ENCODE assay signal across 8 cellular contexts in genomic region chr1:154327466-154328317, GRCh38. TPM values are rescaled to one million over a fixed set of nuclear protein-coding genes. Genes with fewer than 3 reads are reported as not detected.
DNase-seq lines count a peak whose midpoint lies in the region; ATAC-seq, FAIRE-seq and TF ChIP-seq lines count a peak whose summit lies in the region.

No MANE protein-coding gene starts in this region.

- peak overlapping the region; percentile 90 for H3K4me3 Mint-ChIP-seq in T-helper 1 cell treated with Interleukin-12 subunit alpha and Interleukin-12 subunit beta and Interleukin-4 antibody, amounts not matched to agents 30 μg/mL and 1 μg/mL, for 36 hours

- TF ChIP-seq EP300 in HepG2 (IDR thresholded peaks at IDR 0.05; ENCODE audit: low read depth in 2 of 2, low read length in 2 of 2), result no peak
- TF ChIP-seq EP300 in HepG2 (CRISPR knock-in tag; IDR thresholded peaks at IDR 0.05; ENCODE audit: borderline replicate concordance), result no peak

- ATAC-seq in HepG2 (no peak), GM19463 (IDR thresholded peaks at IDR 0.05; ENCODE audit: unreplicated experiment) (no peak)

- H3K36me3 Mint-ChIP-seq in T-helper 1 cell treated with Interleukin-12 subunit alpha and Interleukin-12 subunit beta and Interleukin-4 antibody, amounts not matched to agents 30 μg/mL and 1 μg/mL, for 36 hours (ENCODE audit: low read depth), result peaks cover 26% of the 10 kb centered on the region

- no peak overlapping the region for H2AFZ ChIP-seq in HepG2 (ENCODE audit: low read length)

- H3K4me1 ChIP-seq in liver (ENCODE audit: control insufficient read depth in 4 of 4, insufficient read depth in 4 of 4, low read length in 3 of 4) (peaks cover 5 to 24% (median 14%) of the 10 kb centered on the region in 4 donors), HepG2 (ENCODE audit: insufficient read depth, low read length) (peaks cover 26% of the 10 kb centered on the region), esophagus squamous epithelium (peaks cover 29 to 68% (median 39%) of the 10 kb centered on the region in 3 donors)

- peaks cover 9% of the 10 kb centered on the region for H3K79me2 ChIP-seq in HepG2 (ENCODE audit: insufficient read depth, low read length)

- H3K9ac ChIP-seq in liver (ENCODE audit: low read depth in 1 of 2, low read length in 2 of 2) (peak overlapping the region in 1 of 2 donors; percentile 72), HepG2 (ENCODE audit: insufficient read depth, low read depth, low read length) (no peak overlapping the region)

- peaks cover 17% of the 10 kb centered on the region for H3K27me3 Mint-ChIP-seq in T-helper 1 cell treated with Interleukin-12 subunit alpha and Interleukin-12 subunit beta and Interleukin-4 antibody, amounts not matched to agents 30 μg/mL and 1 μg/mL, for 36 hours (ENCODE audit: low read depth)

- H4K20me1 ChIP-seq in HepG2 (ENCODE audit: insufficient read depth, low read length), result no peaks in the 10 kb centered on the region

- TF ChIP-seq RAD21 in liver (IDR thresholded peaks at IDR 0.05) (no peak), HepG2 (CRISPR knock-in tag; IDR thresholded peaks at IDR 0.05) (no peak)

- CTCF ChIA-PET in HepG2 (lab: Yijun Ruan, JAX; ENCODE audit: low intra/inter-chr PET ratio, low total read pairs), result no interaction called here

- TF ChIP-seq POLR2A in HepG2 (IDR thresholded peaks at IDR 0.05; ENCODE audit: insufficient read depth in 1 of 2, low read depth in 2 of 2, low read length in 2 of 2) (no peak), esophagus squamous epithelium (IDR thresholded peaks at IDR 0.05) (peak in 1 of 4 donors; percentile 11)

- no TSS peak for BruUV-seq in HepG2 (replicated peaks; lab: Mats Ljungman, UMichigan)

- H3K27ac ChIP-seq in liver (ENCODE audit: low read depth in 1 of 2, low read length in 2 of 2) (no peak overlapping the region), HepG2 (ENCODE audit: extremely low read length, insufficient read depth, low read length) (no peak overlapping the region), esophagus squamous epithelium (peak overlapping the region; percentile 85 to 98 (median 95))

- intact Hi-C loops in HepG2 (cut with micrococcal nuclease; ENCODE audit: unreplicated experiment) (no loop called here), esophagus squamous epithelium (cut with DNase I) (no loop called here)

- no peak for FAIRE-seq in HepG2 (lab: Jason Lieb, UNC)

- peak overlapping the region in 2 of 3 donors; percentile 55 to 63 for H3K4me3 ChIP-seq in liver (ENCODE audit: low read depth in 1 of 3, low read length in 3 of 3)
- no peak overlapping the region for H3K4me3 ChIP-seq in HepG2 (replicated peaks in 1 of 3; ENCODE audit: insufficient read depth in 1 of 3, low read depth in 2 of 3, low read length in 3 of 3)
- peak overlapping the region; percentile 27 to 91 (median 46) for H3K4me3 ChIP-seq in esophagus squamous epithelium
- H3K4me3 ChIP-seq in skeletal muscle cell (ENCODE audit: low read depth, low read length), result peak overlapping the region; percentile 50

- H3K27me3 ChIP-seq in liver (ENCODE audit: control insufficient read depth in 4 of 4, insufficient read depth in 4 of 4, low read length in 3 of 4), result no peaks in the 10 kb centered on the region
- H3K27me3 ChIP-seq in HepG2 (ENCODE audit: control insufficient read depth in 1 of 2, insufficient read depth in 2 of 2, low read length in 2 of 2), result peaks cover 3 to 7% of the 10 kb centered on the region in 2 experiments; a peak in 3 of 5 replicates
- H3K27me3 ChIP-seq in esophagus squamous epithelium, result peaks cover 0 to 38% (median 0%) of the 10 kb centered on the region in 4 donors

- TF ChIP-seq CTCF in liver (IDR thresholded peaks at IDR 0.05; ENCODE audit: low read depth, low read length, missing input control) (no peak), HepG2 (CRISPR knock-in tag; IDR thresholded peaks at IDR 0.05) (no peak), esophagus squamous epithelium (IDR thresholded peaks at IDR 0.05) (no peak)

- H3K36me3 ChIP-seq in liver (ENCODE audit: control insufficient read depth in 4 of 4, insufficient read depth in 3 of 4, low read depth in 1 of 4, low read length in 3 of 4) (no peaks in the 10 kb centered on the region), HepG2 (replicated peaks in 1 of 2; ENCODE audit: control insufficient read depth in 1 of 2, insufficient read depth in 2 of 2, low read length in 2 of 2) (peaks cover 4 to 23% of the 10 kb centered on the region in 2 experiments), esophagus squamous epithelium (peaks cover 0 to 23% (median 9%) of the 10 kb centered on the region in 3 donors)

- in situ Hi-C loops in HepG2 (cut with HindIII; ENCODE audit: extremely low pct_ligation_motif_present, low pct_unique_long_range_greater_than_20kb), result no loop called here

- WGBS in liver, result 64% methylated on average over 5 of the region's 5 CpGs
- 96% methylated on average over 5 of the region's 5 CpGs for WGBS in HepG2 (ENCODE audit: low lambda C conversion rate)
- 13 to 36% methylated on average over 4 to 5 of the region's 5 CpGs for WGBS in esophagus squamous epithelium, 2 donors

- H3K4me2 ChIP-seq in HepG2 (ENCODE audit: low read depth, low read length), result no peak overlapping the region

- no peaks in the 10 kb centered on the region for H3K9me3 Mint-ChIP-seq in T-helper 1 cell treated with Interleukin-12 subunit alpha and Interleukin-12 subunit beta and Interleukin-4 antibody, amounts not matched to agents 30 μg/mL and 1 μg/mL, for 36 hours

- peak overlapping the region; percentile 77 for H3K27ac Mint-ChIP-seq in T-helper 1 cell treated with Interleukin-12 subunit alpha and Interleukin-12 subunit beta and Interleukin-4 antibody, amounts not matched to agents 30 μg/mL and 1 μg/mL, for 36 hours

- H3K9me3 ChIP-seq in liver (ENCODE audit: control insufficient read depth in 4 of 4, low read length in 3 of 4) (no peaks in the 10 kb centered on the region), HepG2 (ENCODE audit: low read length) (no peaks in the 10 kb centered on the region), esophagus squamous epithelium (no peaks in the 10 kb centered on the region)

- POLR2A ChIA-PET in HepG2 (lab: Yijun Ruan, JAX), result interaction anchor here (1.8 to 3.6 kb wide), 2 partner anchors 7 to 107 kb away, joined by 5 to 126 read pairs; partner anchors contain the start of gene UBAP2L

- H3K4me1 Mint-ChIP-seq in T-helper 1 cell treated with Interleukin-12 subunit alpha and Interleukin-12 subunit beta and Interleukin-4 antibody, amounts not matched to agents 30 μg/mL and 1 μg/mL, for 36 hours (ENCODE audit: low read depth), result peaks cover 52% of the 10 kb centered on the region

- DNase-seq in HepG2 (ENCODE audit: low spot score), result no peak
- DNase-seq in esophagus squamous epithelium (lab: John Stamatoyannopoulos, UW), result no peak
- DNase-seq in skeletal muscle cell (ENCODE audit: low read depth), result no peak
- DNase-seq in EL, result no peak
- no peak for DNase-seq in SW 1271 (lab: John Stamatoyannopoulos, UW)

RNA-seq across cellular contexts. Expression of gene ATP8B2, which starts 2.4 kb away (rescaled TPM):
- total RNA-seq in liver (10 to 100 TPM in 1 of 2 donors, 1 to 10 TPM in 1; 6.1 to 16.2 TPM), HepG2 (2016; rRNA removed; fragmentation: Illumina TruSeq; extraction: Trizol) (31.3 and 39.3 TPM in 2 replicates), esophagus squamous epithelium (10 to 100 TPM in 2 of 4 donors, 1 to 10 TPM in 2; 2.4 to 55.5 (median 11.1) TPM)
- polyA plus RNA-seq in liver (1 to 10 TPM in 1 of 2 donors, under 1 TPM in 1; 0.75 to 4.5 TPM), HepG2 (2011; rRNA removed) (20.4 and 23.9 TPM in 2 replicates)
- total RNA-seq in HepG2 (2016; cell fraction: cytosol; rRNA removed; fragmentation: Illumina TruSeq; extraction: Trizol; ENCODE audit: low read depth), result 9.3 and 9.4 TPM in 2 replicates
- total RNA-seq in HepG2 (2016; cell fraction: insoluble cytoplasmic fraction; rRNA removed; fragmentation: Illumina TruSeq; extraction: Trizol), result 28.1 and 34.6 TPM in 2 replicates
- total RNA-seq in HepG2 (2016; cell fraction: membrane; rRNA removed; fragmentation: Illumina TruSeq; extraction: Trizol), result 28.0 and 30.5 TPM in 2 replicates
- 23.7 and 30.6 TPM in 2 replicates for total RNA-seq in HepG2 (2016; cell fraction: nucleus; rRNA removed; fragmentation: Illumina TruSeq; extraction: Trizol)
- 17.7 and 29.9 TPM in 2 replicates for polyA plus RNA-seq in HepG2 (2011; cell fraction: cytosol; rRNA removed)
- polyA plus RNA-seq in HepG2 (2011; cell fraction: nucleus; rRNA removed), result 67.2 and 84.5 TPM in 2 replicates
- 11.1 and 14.4 TPM in 2 replicates for polyA plus RNA-seq in HepG2 (2012)
- 4.4 and 4.7 TPM in 2 replicates for polyA plus RNA-seq in HepG2 (2016; cell fraction: cytosol; fragmentation: Illumina TruSeq; extraction: Trizol; ENCODE audit: low read depth)
- polyA plus RNA-seq in HepG2 (2016; cell fraction: insoluble cytoplasmic fraction; fragmentation: Illumina TruSeq; extraction: Trizol; ENCODE audit: low read depth), result 15.2 and 18.9 TPM in 2 replicates
- 15.5 and 17.2 TPM in 2 replicates for polyA plus RNA-seq in HepG2 (2016; cell fraction: membrane; fragmentation: Illumina TruSeq; extraction: Trizol; ENCODE audit: low read depth)
- polyA plus RNA-seq in HepG2 (2016; cell fraction: nucleus; fragmentation: Illumina TruSeq; extraction: Trizol; ENCODE audit: insufficient read depth, low read depth), result 31.3 and 36.4 TPM in 2 replicates
- polyA minus RNA-seq in HepG2 (2011; rRNA and poly(A)+ RNA removed; ENCODE audit: low replicate concordance), result 1.0 and 52.3 TPM in 2 replicates
- 13.5 and 15.3 TPM in 2 replicates for polyA minus RNA-seq in HepG2 (2011; cell fraction: cytosol; rRNA and poly(A)+ RNA removed)
- 22.4 and 25.2 TPM in 2 replicates for polyA minus RNA-seq in HepG2 (2011; cell fraction: nucleus; rRNA and poly(A)+ RNA removed)

RNA-seq across cellular contexts. Expression of gene AQP10, which starts 6.8 kb away (rescaled TPM):
- under 1 TPM in 1 of 2 donors, not detected in 1; 0.14 TPM for total RNA-seq in liver
- not detected for polyA plus RNA-seq in liver
- not detected in 2 replicates for total RNA-seq in HepG2 (2016; rRNA removed; fragmentation: Illumina TruSeq; extraction: Trizol)
- total RNA-seq in HepG2 (2016; cell fraction: cytosol; rRNA removed; fragmentation: Illumina TruSeq; extraction: Trizol; ENCODE audit: low read depth), result not detected in 2 replicates
- not detected in 2 replicates for total RNA-seq in HepG2 (2016; cell fraction: insoluble cytoplasmic fraction; rRNA removed; fragmentation: Illumina TruSeq; extraction: Trizol)
- not detected in 2 replicates for total RNA-seq in HepG2 (2016; cell fraction: membrane; rRNA removed; fragmentation: Illumina TruSeq; extraction: Trizol)
- not detected in 2 replicates for total RNA-seq in HepG2 (2016; cell fraction: nucleus; rRNA removed; fragmentation: Illumina TruSeq; extraction: Trizol)
- polyA plus RNA-seq in HepG2 (2011; rRNA removed), result 0.30 and 0.38 TPM in 2 replicates
- polyA plus RNA-seq in HepG2 (2011; cell fraction: cytosol; rRNA removed), result 0.16 and 0.28 TPM in 2 replicates
- 0.73 and 0.74 TPM in 2 replicates for polyA plus RNA-seq in HepG2 (2011; cell fraction: nucleus; rRNA removed)
- polyA plus RNA-seq in HepG2 (2012), result 0.13 and 0.15 TPM in 2 replicates
- not detected in 2 replicates for polyA plus RNA-seq in HepG2 (2016; cell fraction: cytosol; fragmentation: Illumina TruSeq; extraction: Trizol; ENCODE audit: low read depth)
- not detected in 2 replicates for polyA plus RNA-seq in HepG2 (2016; cell fraction: insoluble cytoplasmic fraction; fragmentation: Illumina TruSeq; extraction: Trizol; ENCODE audit: low read depth)
- not detected in 2 replicates for polyA plus RNA-seq in HepG2 (2016; cell fraction: membrane; fragmentation: Illumina TruSeq; extraction: Trizol; ENCODE audit: low read depth)
- not detected in 2 replicates for polyA plus RNA-seq in HepG2 (2016; cell fraction: nucleus; fragmentation: Illumina TruSeq; extraction: Trizol; ENCODE audit: insufficient read depth, low read depth)
- 0.30 TPM in 1 of 2 replicates, not detected in the other for polyA minus RNA-seq in HepG2 (2011; rRNA and poly(A)+ RNA removed; ENCODE audit: low replicate concordance)
- not detected in 2 replicates for polyA minus RNA-seq in HepG2 (2011; cell fraction: cytosol; rRNA and poly(A)+ RNA removed)
- 0.26 TPM in 1 of 2 replicates, not detected in the other for polyA minus RNA-seq in HepG2 (2011; cell fraction: nucleus; rRNA and poly(A)+ RNA removed)
- total RNA-seq in esophagus squamous epithelium, result not detected

RNA-seq across cellular contexts. Expression of gene HAX1, which starts 55.3 kb away (rescaled TPM):
- total RNA-seq in liver (10 to 100 TPM; 37.5 to 59.5 TPM), HepG2 (2016; rRNA removed; fragmentation: Illumina TruSeq; extraction: Trizol) (89.2 and 104 TPM in 2 replicates), esophagus squamous epithelium (100 to 1,000 TPM in 1 of 4 donors, 10 to 100 TPM in 3; 39.3 to 105 (median 88.9) TPM)
- polyA plus RNA-seq in liver (10 to 100 TPM; 59.1 to 91.2 TPM), HepG2 (2011; rRNA removed) (120 and 128 TPM in 2 replicates)
- total RNA-seq in HepG2 (2016; cell fraction: cytosol; rRNA removed; fragmentation: Illumina TruSeq; extraction: Trizol; ENCODE audit: low read depth), result 42.6 and 45.4 TPM in 2 replicates
- 96.4 and 107 TPM in 2 replicates for total RNA-seq in HepG2 (2016; cell fraction: insoluble cytoplasmic fraction; rRNA removed; fragmentation: Illumina TruSeq; extraction: Trizol)
- 89.9 and 90.2 TPM in 2 replicates for total RNA-seq in HepG2 (2016; cell fraction: membrane; rRNA removed; fragmentation: Illumina TruSeq; extraction: Trizol)
- 50.1 and 56.3 TPM in 2 replicates for total RNA-seq in HepG2 (2016; cell fraction: nucleus; rRNA removed; fragmentation: Illumina TruSeq; extraction: Trizol)
- polyA plus RNA-seq in HepG2 (2011; cell fraction: cytosol; rRNA removed), result 106 TPM in 2 replicates
- 70.0 and 84.2 TPM in 2 replicates for polyA plus RNA-seq in HepG2 (2011; cell fraction: nucleus; rRNA removed)
- polyA plus RNA-seq in HepG2 (2012), result 64.9 and 90.6 TPM in 2 replicates
- polyA plus RNA-seq in HepG2 (2016; cell fraction: cytosol; fragmentation: Illumina TruSeq; extraction: Trizol; ENCODE audit: low read depth), result 44.0 and 44.7 TPM in 2 replicates
- polyA plus RNA-seq in HepG2 (2016; cell fraction: insoluble cytoplasmic fraction; fragmentation: Illumina TruSeq; extraction: Trizol; ENCODE audit: low read depth), result 101 and 113 TPM in 2 replicates
- 76.6 and 79.0 TPM in 2 replicates for polyA plus RNA-seq in HepG2 (2016; cell fraction: membrane; fragmentation: Illumina TruSeq; extraction: Trizol; ENCODE audit: low read depth)
- 86.4 and 97.4 TPM in 2 replicates for polyA plus RNA-seq in HepG2 (2016; cell fraction: nucleus; fragmentation: Illumina TruSeq; extraction: Trizol; ENCODE audit: insufficient read depth, low read depth)
- 75.0 and 215 TPM in 2 replicates for polyA minus RNA-seq in HepG2 (2011; rRNA and poly(A)+ RNA removed; ENCODE audit: low replicate concordance)
- 29.9 and 30.5 TPM in 2 replicates for polyA minus RNA-seq in HepG2 (2011; cell fraction: cytosol; rRNA and poly(A)+ RNA removed)
- polyA minus RNA-seq in HepG2 (2011; cell fraction: nucleus; rRNA and poly(A)+ RNA removed), result 16.0 and 25.0 TPM in 2 replicates

Comparison
In these comparisons a context has a peak if more than half of its experiments do, and no peak if none do; other contexts are left out.
1. H3K4me3 ChIP-seq: peak in liver (2 of 3), esophagus squamous epithelium (4 of 4) and skeletal muscle cell (single experiment); none in HepG2 (0 of 3).
2. H3K27ac ChIP-seq: peak in esophagus squamous epithelium (4 of 4); none in liver (0 of 2) and HepG2 (single experiment).